In the genomic region with DNA sequence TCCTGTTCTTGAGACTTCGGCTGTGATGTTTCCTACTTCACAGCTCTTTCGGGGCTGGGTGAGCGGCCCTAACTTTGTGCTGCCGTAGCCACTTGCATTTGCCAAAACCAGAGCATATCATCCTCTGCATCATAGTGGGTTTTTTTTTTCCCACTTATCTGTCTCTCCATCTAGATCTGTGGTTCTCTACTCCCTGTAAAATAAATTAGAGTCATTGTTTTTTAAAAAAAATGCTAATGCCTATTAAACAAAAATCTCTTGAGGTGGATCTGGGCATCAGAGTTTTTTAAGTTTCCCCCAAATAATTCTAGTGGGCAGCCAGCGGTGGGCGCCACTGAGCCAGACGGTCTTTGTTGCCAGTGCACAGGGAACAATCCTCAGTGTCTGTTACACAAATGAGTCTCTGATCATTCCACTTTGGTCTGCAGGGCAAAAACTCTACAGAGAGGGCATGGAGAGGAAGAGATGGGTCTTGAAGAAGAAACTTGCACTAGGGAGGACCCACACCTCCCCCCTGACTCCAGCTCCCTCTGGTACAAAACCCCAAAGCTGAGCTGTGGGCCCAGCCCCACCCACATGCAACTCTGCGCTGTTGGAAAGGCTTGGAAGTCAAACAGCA, we compare ENCODE assay signal across 8 cellular contexts.
DNase-seq lines count a peak whose midpoint lies in the region; ATAC-seq, FAIRE-seq and TF ChIP-seq lines count a peak whose summit lies in the region.

No MANE protein-coding gene starts in this region.

- no peak overlapping the region for H2AK5ac ChIP-seq in IMR-90 (ENCODE audit: low read depth, low read length)

- H3K4me1 Mint-ChIP-seq in CD14-positive monocyte = peaks cover 60% of the 10 kb centered on the region
- peaks cover 64% of the 10 kb centered on the region for H3K4me1 Mint-ChIP-seq in activated CD8-positive, alpha-beta T cell treated with anti-CD3 and anti-CD28 coated beads, Interleukin-2, amount 10 ng/mL, durations not matched to agents 7 days and 5 days (ENCODE audit: low read depth)

- no peak overlapping the region for H3K4ac ChIP-seq in IMR-90 (ENCODE audit: low read depth, low read length)

- no peak for DNase-seq in CD14-positive monocyte (ENCODE audit: low spot score)
- DNase-seq in IMR-90 = no peak
- DNase-seq in activated CD8-positive, alpha-beta T cell treated with anti-CD3 and anti-CD28 coated beads, Interleukin-2, amount 10 ng/mL, durations not matched to agents 7 days and 5 days = peak; percentile 58
- DNase-seq in keratinocyte (ENCODE audit: low read depth, low spot score) = no peak
- no peak for DNase-seq in 8988T
- no peak for DNase-seq in NCI-H1048 (lab: John Stamatoyannopoulos, UW)
- no peak for DNase-seq in T1000 (lab: John Stamatoyannopoulos, UW)

- H4K8ac ChIP-seq in IMR-90 (ENCODE audit: low read depth in 2 of 2, low read length in 2 of 2) = no peak overlapping the region

- H2BK20ac ChIP-seq in IMR-90 (ENCODE audit: low read depth, low read length) = no peak overlapping the region

- TF ChIP-seq POLR2A in IMR-90 (IDR thresholded peaks at IDR 0.05; ENCODE audit: low read depth, low read length) = no peak

- H4K20me1 ChIP-seq in IMR-90 (ENCODE audit: insufficient read depth, low read length) (no peaks in the 10 kb centered on the region), keratinocyte (ENCODE audit: control insufficient read depth, extremely low read depth, insufficient read depth, low read length) (no peaks in the 10 kb centered on the region)

- no peak overlapping the region for H4K5ac ChIP-seq in IMR-90 (ENCODE audit: low read depth, low read length)

- H3K27me3 ChIP-seq in IMR-90 (ENCODE audit: control insufficient read depth, insufficient read depth, low read length) (peaks cover 5% of the 10 kb centered on the region), keratinocyte (ENCODE audit: control insufficient read depth, extremely low read depth, insufficient read depth, low read length) (no peaks in the 10 kb centered on the region)

- no peaks in the 10 kb centered on the region for H3K79me1 ChIP-seq in IMR-90 (ENCODE audit: low read depth in 1 of 2, low read length in 2 of 2)

- no peak overlapping the region for H2BK120ac ChIP-seq in IMR-90 (ENCODE audit: low read depth, low read length)

- in situ Hi-C loops in IMR-90 (cut with MboI; ENCODE audit: low sequenced_read_pairs) = no loop called here

- TF ChIP-seq RAD21 in IMR-90 (IDR thresholded peaks at IDR 0.05; ENCODE audit: low read length) = no peak

- H2BK15ac ChIP-seq in IMR-90 (ENCODE audit: low read depth, low read length) = no peak overlapping the region

- dilution Hi-C loops in IMR-90 (cut with HindIII; ENCODE audit: low sequenced_read_pairs, unreplicated experiment) (no loop called here), keratinocyte (cut with MboI; ENCODE audit: extremely low pct_ligation_motif_present, low sequenced_read_pairs) (no loop called here)

- no peak overlapping the region for H2AK9ac ChIP-seq in IMR-90 (replicated peaks; ENCODE audit: low read depth, low read length, poor library complexity)

- H3K4me3 Mint-ChIP-seq in CD14-positive monocyte = no peak overlapping the region
- peak overlapping the region; percentile 36 for H3K4me3 Mint-ChIP-seq in activated CD8-positive, alpha-beta T cell treated with anti-CD3 and anti-CD28 coated beads, Interleukin-2, amount 10 ng/mL, durations not matched to agents 7 days and 5 days

- no peak for ATAC-seq in IMR-90 (ENCODE audit: low read depth)
- ATAC-seq in activated CD8-positive, alpha-beta T cell treated with anti-CD3 and anti-CD28 coated beads, Interleukin-2, amount 10 ng/mL, durations not matched to agents 7 days and 5 days = no peak
- ATAC-seq in HG03439 (IDR thresholded peaks at IDR 0.05; ENCODE audit: unreplicated experiment) = no peak

- no peaks in the 10 kb centered on the region for H3K36me3 Mint-ChIP-seq in CD14-positive monocyte
- peaks cover 16% of the 10 kb centered on the region for H3K36me3 Mint-ChIP-seq in activated CD8-positive, alpha-beta T cell treated with anti-CD3 and anti-CD28 coated beads, Interleukin-2, amount 10 ng/mL, durations not matched to agents 7 days and 5 days (ENCODE audit: low read depth)

- FAIRE-seq in keratinocyte (lab: Jason Lieb, UNC) = no peak

- no peak overlapping the region for H4K91ac ChIP-seq in IMR-90 (ENCODE audit: insufficient read depth, low read depth, low read length)

- H3K14ac ChIP-seq in IMR-90 (replicated peaks; ENCODE audit: low read depth, low read length) = no peak overlapping the region

- TF ChIP-seq CTCF in CD14-positive monocyte (IDR thresholded peaks at IDR 0.05) = peak; percentile 48
- TF ChIP-seq CTCF in IMR-90 (conservative IDR thresholded peaks at IDR 0.05; ENCODE audit: low read depth, low read length) = peak; percentile 18; the same call in 1 of the 2 replicates
- peak; percentile 50 to 56 (median 52) for TF ChIP-seq CTCF in keratinocyte (optimal IDR thresholded peaks at IDR 0.05 in 1 of 3, IDR thresholded peaks at IDR 0.05 in 1 of 3, conservative IDR thresholded peaks at IDR 0.05 in 1 of 3; ENCODE audit: extremely low read depth in 1 of 3, insufficient read depth in 2 of 3, low read length in 3 of 3)

- H3K27ac ChIP-seq in IMR-90 (ENCODE audit: insufficient read depth, low read length) = no peak overlapping the region
- no peak overlapping the region for H3K27ac ChIP-seq in keratinocyte (ENCODE audit: control insufficient read depth, insufficient read depth, low read length)

- intact Hi-C loops in CD14-positive monocyte (cut with micrococcal nuclease) = no loop called here
- intact Hi-C loops in IMR-90 (cut with micrococcal nuclease) = no loop called here

- H3K9me1 ChIP-seq in IMR-90 (ENCODE audit: insufficient read depth, low read length) (peaks cover 12% of the 10 kb centered on the region), keratinocyte (ENCODE audit: control insufficient read depth, extremely low read depth, insufficient read depth, low read length) (no peaks in the 10 kb centered on the region)

- H2AFZ ChIP-seq in IMR-90 (replicated peaks; ENCODE audit: low read length, poor library complexity) (no peak overlapping the region), keratinocyte (ENCODE audit: control insufficient read depth, low read length) (no peak overlapping the region)

- no CpG with 5 or more reads among the region's 8 CpGs for WGBS in IMR-90 (ENCODE audit: extremely low coverage in 2 of 2, insufficient read length in 1 of 2), 2 experiments

- CTCF ChIA-PET in IMR-90 (lab: Yijun Ruan, JAX) = no interaction called here
- CTCF ChIA-PET in activated CD8-positive, alpha-beta T cell treated with anti-CD3 and anti-CD28 coated beads, Interleukin-2, amount 10 ng/mL, durations not matched to agents 7 days and 5 days (lab: Charles Lee) = interaction anchor here (0.6 to 4.6 kb wide), 19 partner anchors 9 to 1708 kb away, joined by 3 to 90 read pairs (median 6); a partner anchor contains a TSS

- H3K27ac Mint-ChIP-seq in CD14-positive monocyte = peak overlapping the region; percentile 46 to 98 (median 82)
- H3K27ac Mint-ChIP-seq in activated CD8-positive, alpha-beta T cell treated with anti-CD3 and anti-CD28 coated beads, Interleukin-2, amount 10 ng/mL, durations not matched to agents 7 days and 5 days = peak overlapping the region; percentile 95

- H3K18ac ChIP-seq in IMR-90 (ENCODE audit: low read depth, low read length) = no peak overlapping the region

- H3K9ac ChIP-seq in IMR-90 (ENCODE audit: low read depth, low read length) (no peak overlapping the region), keratinocyte (ENCODE audit: control insufficient read depth, extremely low read depth, insufficient read depth, low read length) (no peak overlapping the region)

- H3K4me3 ChIP-seq in IMR-90 (ENCODE audit: insufficient read depth, low read depth, low read length) (no peak overlapping the region), keratinocyte (ENCODE audit: control insufficient read depth in 2 of 3, extremely low read depth in 1 of 3, insufficient read depth in 2 of 3, low read depth in 1 of 3, low read length in 3 of 3) (no peak overlapping the region)

- H3K9me3 ChIP-seq in IMR-90 (ENCODE audit: control insufficient read depth, insufficient read depth, low read length) = no peaks in the 10 kb centered on the region
- H3K9me3 ChIP-seq in keratinocyte (ENCODE audit: control insufficient read depth, low read depth, low read length) = no peaks in the 10 kb centered on the region

- no peak overlapping the region for H3K56ac ChIP-seq in IMR-90 (ENCODE audit: extremely low read depth, insufficient read depth, low read length)

- H3K9me3 Mint-ChIP-seq in CD14-positive monocyte = peaks cover 0 to 4% (median 0%) of the 10 kb centered on the region in 7 donors
- no peaks in the 10 kb centered on the region for H3K9me3 Mint-ChIP-seq in activated CD8-positive, alpha-beta T cell treated with anti-CD3 and anti-CD28 coated beads, Interleukin-2, amount 10 ng/mL, durations not matched to agents 7 days and 5 days (ENCODE audit: insufficient read depth)

- no peaks in the 10 kb centered on the region for H3K79me2 ChIP-seq in keratinocyte (ENCODE audit: control insufficient read depth, insufficient read depth, low read length)

- H3K4me1 ChIP-seq in IMR-90 (ENCODE audit: control insufficient read depth, insufficient read depth, low read length) = peaks cover 7% of the 10 kb centered on the region
- H3K4me1 ChIP-seq in keratinocyte (ENCODE audit: control insufficient read depth, extremely low read depth, insufficient read depth, low read length) = peaks cover 25% of the 10 kb centered on the region

- H3K36me3 ChIP-seq in IMR-90 (ENCODE audit: control insufficient read depth, insufficient read depth, low read length) = no peaks in the 10 kb centered on the region
- H3K36me3 ChIP-seq in keratinocyte (ENCODE audit: control insufficient read depth in 2 of 2, extremely low read depth in 1 of 2, insufficient read depth in 2 of 2, low read length in 2 of 2) = no peaks in the 10 kb centered on the region

- BruUV-seq in IMR-90 (replicated peaks; lab: Mats Ljungman, UMichigan) = no TSS peak

- H2BK5ac ChIP-seq in IMR-90 (ENCODE audit: low read depth, low read length, poor library complexity, severe bottlenecking) = no peak overlapping the region

- H3K27me3 Mint-ChIP-seq in CD14-positive monocyte (ENCODE audit: low read depth in 3 of 3) = peaks cover 0 to 3% (median 0%) of the 10 kb centered on the region in 3 donors
- H3K27me3 Mint-ChIP-seq in activated CD8-positive, alpha-beta T cell treated with anti-CD3 and anti-CD28 coated beads, Interleukin-2, amount 10 ng/mL, durations not matched to agents 7 days and 5 days (ENCODE audit: low read depth) = peaks cover 11% of the 10 kb centered on the region

- POLR2A ChIA-PET in IMR-90 (lab: Charles Lee; ENCODE audit: unreplicated experiment) = no interaction called here
- POLR2A ChIA-PET in activated CD8-positive, alpha-beta T cell treated with anti-CD3 and anti-CD28 coated beads, Interleukin-2, amount 10 ng/mL, durations not matched to agents 7 days and 5 days (lab: Charles Lee) = interaction anchor here (0.7 to 1.2 kb wide), 4 partner anchors 27 to 714 kb away, joined by 3 to 4 read pairs (median 4); a partner anchor contains a TSS

- H3K4me2 ChIP-seq in IMR-90 (ENCODE audit: low read depth, low read length) = no peak overlapping the region
- H3K4me2 ChIP-seq in keratinocyte (ENCODE audit: control insufficient read depth, extremely low read depth, insufficient read depth, low read depth, low read length) = peak overlapping the region; percentile 15

- H3K23ac ChIP-seq in IMR-90 (ENCODE audit: low read depth, low read length) = no peak overlapping the region

TF ChIP-seq in IMR-90, 13 proteins besides CTCF, POLR2A, EP300 and RAD21 (continues in another document):
- TF ChIP-seq CEBPB (IDR thresholded peaks at IDR 0.05; ENCODE audit: low read depth, low read length) = no peak
